In genomic region chr9:135961811-135962695, GRCh38 we compare ENCODE assay signal across 1 cellular context.
TF ChIP-seq lines count a peak whose summit lies in the region.

No MANE protein-coding gene starts in this region.

TF ChIP-seq in IMR-90, 13 proteins besides CTCF, POLR2A, EP300 and RAD21 (continued from another document):
- TF ChIP-seq RCOR1 (IDR thresholded peaks at IDR 0.05; ENCODE audit: insufficient replicate concordance, low read length) (no peak), BHLHE40 (IDR thresholded peaks at IDR 0.05; ENCODE audit: low read depth, low read length) (no peak), FOS (IDR thresholded peaks at IDR 0.05; ENCODE audit: low read depth, low read length) (no peak), SMC3 (IDR thresholded peaks at IDR 0.05; ENCODE audit: low read depth, low read length) (no peak), RFX5 (IDR thresholded peaks at IDR 0.05; ENCODE audit: low read depth, low read length) (no peak), MAFK (IDR thresholded peaks at IDR 0.05; ENCODE audit: low read depth, low read length) (no peak), CHD1 (IDR thresholded peaks at IDR 0.05; ENCODE audit: low read depth, low read length) (no peak), ELK1 (IDR thresholded peaks at IDR 0.05; ENCODE audit: borderline replicate concordance, low read depth, low read length) (no peak), USF2 (IDR thresholded peaks at IDR 0.05; ENCODE audit: low read depth, low read length) (no peak), MAZ (IDR thresholded peaks at IDR 0.05; ENCODE audit: borderline replicate concordance, low read depth, low read length) (no peak)
